ENCODE assay signal across 1 cellular context in genomic region chr2:218648473-218649100, GRCh38.
TF ChIP-seq lines count a peak whose summit lies in the region.

No MANE protein-coding gene starts in this region.

TF ChIP-seq in HEK293, 187 proteins besides CTCF, POLR2A, EP300 and RAD21 (continued from another document):
- no peak for TF ChIP-seq PRDM6 (tag by site-specific recombination; IDR thresholded peaks at IDR 0.05)
TF ChIP-seq in HEK293: peak in this region for 1.
